Comparison of ENCODE assay signal across 20 cellular contexts in genomic region chr1:55046871-55047270, GRCh38. TPM values are rescaled to one million over a fixed set of nuclear protein-coding genes. Genes with fewer than 3 reads are reported as not detected.
DNase-seq lines count a peak whose midpoint lies in the region; ATAC-seq and TF ChIP-seq lines count a peak whose summit lies in the region.
"Had no signal": no experiment of that assay in that cellular context is flagged by ENCODE, and none has a peak within 500 bp of the region (broad histone marks: within the 10 kb centered on the region; RNA-seq: fewer than 3 reads in every experiment).

No MANE protein-coding gene starts in this region.

- no peak overlapping the region for H2BK120ac ChIP-seq in H9 (ENCODE audit: low read depth, low read length, poor library complexity, severe bottlenecking)

- no peak overlapping the region for H3K4me3 Mint-ChIP-seq in H9
- H3K4me3 Mint-ChIP-seq in chondrocyte (ENCODE audit: unreplicated experiment), result no peak overlapping the region
- H3K4me3 Mint-ChIP-seq: CD4-positive, CD25-positive, alpha-beta regulatory T cell; CD8-positive, alpha-beta memory T cell had no signal

- no peak overlapping the region for H2BK5ac ChIP-seq in H9 (ENCODE audit: insufficient read length, low read length)

- H3T11ph ChIP-seq in H9 (ENCODE audit: low read length), result no peak overlapping the region

- no peak overlapping the region for H2BK12ac ChIP-seq in H9 (ENCODE audit: insufficient read length, low read depth, low read length)

- peaks cover 16 to 49% (median 23%) of the 10 kb centered on the region in 3 experiments for H3K36me3 Mint-ChIP-seq in H9 (ENCODE audit: insufficient read depth in 1 of 3, low read depth in 3 of 3)
- no peaks in the 10 kb centered on the region for H3K36me3 Mint-ChIP-seq in chondrocyte (ENCODE audit: low read depth)
- H3K36me3 Mint-ChIP-seq: CD4-positive, CD25-positive, alpha-beta regulatory T cell had no signal

- H3K4ac ChIP-seq in H9 (ENCODE audit: low read depth, low read length), result no peak overlapping the region

- H3K4me2 ChIP-seq in H9 (ENCODE audit: insufficient read depth, insufficient read length, low read length), result no peak overlapping the region
- no peak overlapping the region for H3K4me2 ChIP-seq in osteoblast (ENCODE audit: insufficient read depth, low read length)

- H3K18ac ChIP-seq in H9 (ENCODE audit: insufficient read length, low read depth, low read length), result no peak overlapping the region

- H3K9ac ChIP-seq in H9 (ENCODE audit: extremely low read depth, insufficient read length, low read length), result no peak overlapping the region

- TF ChIP-seq CTCF in H9 (conservative IDR thresholded peaks at IDR 0.05), result no peak
- TF ChIP-seq CTCF in Peyer's patch (IDR thresholded peaks at IDR 0.05), result no peak
- no peak for TF ChIP-seq CTCF in chondrocyte (IDR thresholded peaks at IDR 0.05)
- no peak for TF ChIP-seq CTCF in osteoblast (IDR thresholded peaks at IDR 0.05; ENCODE audit: extremely low read depth, low read depth, low read length)

- H3K4me1 ChIP-seq in H9 (ENCODE audit: insufficient read depth, low read length) (peaks cover 4% of the 10 kb centered on the region; the same call in 1 of the 2 replicates), Peyer's patch (no peaks in the 10 kb centered on the region), osteoblast (ENCODE audit: insufficient read depth, low read length) (no peaks in the 10 kb centered on the region)
- H3K4me1 ChIP-seq: HAP-1 had no signal

- H3K27ac ChIP-seq in H9 (ENCODE audit: insufficient read length, low read depth, low read length) (no peak overlapping the region), Peyer's patch (no peak overlapping the region), osteoblast (ENCODE audit: low read depth, low read length) (no peak overlapping the region)

- no peaks in the 10 kb centered on the region for H3K9me3 Mint-ChIP-seq in H9
- H3K9me3 Mint-ChIP-seq in chondrocyte (ENCODE audit: low read depth), result no peaks in the 10 kb centered on the region
- H3K9me3 Mint-ChIP-seq: CD8-positive, alpha-beta memory T cell had no signal

- no peaks in the 10 kb centered on the region for H3K27me3 Mint-ChIP-seq in H9 (ENCODE audit: low read depth)
- H3K27me3 Mint-ChIP-seq in chondrocyte (ENCODE audit: low read depth), result peaks cover 7% of the 10 kb centered on the region

- H3K23me2 ChIP-seq in H9 (ENCODE audit: insufficient read length, low read depth, low read length, poor library complexity, severe bottlenecking), result no peaks in the 10 kb centered on the region

- WGBS in H9 (ENCODE audit: extremely low coverage, insufficient read length, low lambda C conversion rate), result no CpG with 5 or more reads among the region's 4 CpGs

- no peak overlapping the region for H2BK15ac ChIP-seq in H9 (ENCODE audit: low read depth, low read length)

- H2AK5ac ChIP-seq in H9 (ENCODE audit: insufficient read length, low read length), result no peak overlapping the region

- no peak overlapping the region for H3K4me3 ChIP-seq in Peyer's patch
- H3K4me3 ChIP-seq in osteoblast (ENCODE audit: insufficient read depth, low read length), result no peak overlapping the region
- H3K4me3 ChIP-seq: HAP-1 had no signal

- H3K23ac ChIP-seq in H9 (ENCODE audit: insufficient read length, low read depth, low read length), result no peak overlapping the region

- no peak for ATAC-seq in GM21528 (IDR thresholded peaks at IDR 0.05; ENCODE audit: low FRiP score, unreplicated experiment)
- ATAC-seq: HepG2 had no signal

- H3K14ac ChIP-seq in H9 (ENCODE audit: insufficient read depth, low read length), result no peak overlapping the region

- H4K20me1 ChIP-seq in H9 (ENCODE audit: control insufficient read depth, insufficient read depth, insufficient read length) (no peaks in the 10 kb centered on the region), osteoblast (ENCODE audit: insufficient read depth, low read length) (no peaks in the 10 kb centered on the region)

- DNase-seq in H9 (no peak), Peyer's patch (peak in 2 of 3 donors; percentile 29 to 30), chondrocyte (ENCODE audit: low spot score) (peak; percentile 43), osteoblast (ENCODE audit: insufficient read length, low spot score, missing footprints) (peak; percentile 62), NCI-H187 treated with DMSO at 0.1 percent for 48 hours (lab: John Stamatoyannopoulos, UW) (no peak)
- no peak for DNase-seq in activated naive CD4-positive, alpha-beta T cell (lab: John Stamatoyannopoulos, UW)
- DNase-seq: ACHN; BE2C; C1 segment of cervical spinal cord; CD4-positive, CD25-positive, alpha-beta regulatory T cell; CD8-positive, alpha-beta memory T cell; COR-L47; DMS 273 treated with DMSO at 0.1 percent for 48 hours; DMS53; DND-41; EL; GOT3 had no signal

- H4K5ac ChIP-seq in H9 (ENCODE audit: insufficient read length, low read depth, low read length), result no peak overlapping the region

- H3K36me3 ChIP-seq in Peyer's patch (peaks cover 0 to 12% (median 0%) of the 10 kb centered on the region in 3 donors), osteoblast (ENCODE audit: insufficient read depth, low read length) (no peaks in the 10 kb centered on the region)
- H3K36me3 ChIP-seq: BE2C, HAP-1 had no signal

- no peak overlapping the region for H3K56ac ChIP-seq in H9 (ENCODE audit: insufficient read length, low read depth, low read length)

- H3K79me1 ChIP-seq in H9 (ENCODE audit: insufficient read depth, low read depth, low read length, poor library complexity, severe bottlenecking), result no peaks in the 10 kb centered on the region

- no peak for TF ChIP-seq POLR2A in Peyer's patch (IDR thresholded peaks at IDR 0.05)

- no peak overlapping the region for H2BK20ac ChIP-seq in H9 (ENCODE audit: low read depth, low read length, poor library complexity, severe bottlenecking)

- H3K9me3 ChIP-seq in H9 (ENCODE audit: control insufficient read depth, low read depth, low read length) (no peaks in the 10 kb centered on the region), Peyer's patch (no peaks in the 10 kb centered on the region), osteoblast (ENCODE audit: low read depth, low read length) (no peaks in the 10 kb centered on the region)
- H3K9me3 ChIP-seq: BE2C, HAP-1 had no signal

- H3K4me1 Mint-ChIP-seq in H9 (peaks cover 12 to 13% of the 10 kb centered on the region in 2 experiments), chondrocyte (ENCODE audit: low read depth) (peaks cover 9% of the 10 kb centered on the region)
- H3K4me1 Mint-ChIP-seq: CD4-positive, CD25-positive, alpha-beta regulatory T cell; CD8-positive, alpha-beta memory T cell had no signal

- no peak overlapping the region for H4K8ac ChIP-seq in H9 (replicated peaks; ENCODE audit: insufficient read length, low read depth, low read length)

- peaks cover 13% of the 10 kb centered on the region; the same call in 1 of the 2 replicates for H3K79me2 ChIP-seq in H9 (ENCODE audit: insufficient read depth, low read length)
- H3K79me2 ChIP-seq in osteoblast (ENCODE audit: insufficient read depth, low read length), result no peaks in the 10 kb centered on the region

- H3K27me3 ChIP-seq in H9 (ENCODE audit: insufficient read depth, low read length) (no peaks in the 10 kb centered on the region), Peyer's patch (no peaks in the 10 kb centered on the region), osteoblast (ENCODE audit: insufficient read depth, low read length) (peaks cover 23% of the 10 kb centered on the region)
- H3K27me3 ChIP-seq: BE2C had no signal

- H2AFZ ChIP-seq in H9 (ENCODE audit: low read length), result no peak overlapping the region
- H2AFZ ChIP-seq in osteoblast (ENCODE audit: low read length), result no peak overlapping the region

- no peak overlapping the region for H4K91ac ChIP-seq in H9 (ENCODE audit: insufficient read length, low read depth, low read length)

- H3K27ac Mint-ChIP-seq in H9, result peak overlapping the region in 2 of 3 experiments; percentile 2 to 44; a peak in 3 of 7 replicates
- H3K27ac Mint-ChIP-seq in chondrocyte (ENCODE audit: unreplicated experiment), result no peak overlapping the region
- H3K27ac Mint-ChIP-seq: CD4-positive, CD25-positive, alpha-beta regulatory T cell had no signal

RNA-seq across cellular contexts. Expression of gene PCSK9, which starts 7.5 kb away (rescaled TPM):
- total RNA-seq in H9 (2021), result 72.2 and 75.1 TPM in 2 replicates
- total RNA-seq in Peyer's patch, result 10 to 100 TPM in 2 of 4 donors, 1 to 10 TPM in 2; 3.5 to 18.4 (median 8.5) TPM
- total RNA-seq in chondrocyte, result 0.41 to 0.60 TPM (median 0.53 TPM) in 3 replicates
- 3.5 and 6.5 TPM in 2 replicates for total RNA-seq in osteoblast
- total RNA-seq: CD4-positive, CD25-positive, alpha-beta regulatory T cell; CD8-positive, alpha-beta memory T cell had no signal

RNA-seq across cellular contexts. Expression of gene BSND, which starts 48.1 kb away (rescaled TPM):
- total RNA-seq in H9 (2021) (0.17 and 0.35 TPM in 2 replicates), Peyer's patch (not detected), chondrocyte (not detected in 3 replicates), osteoblast (not detected in 2 replicates)
- total RNA-seq: CD4-positive, CD25-positive, alpha-beta regulatory T cell; CD8-positive, alpha-beta memory T cell; HepG2 had no signal

Comparison
In these comparisons a context has a peak if more than half of its experiments do, and no peak if none do; other contexts are left out.
1. DNase-seq: peak in Peyer's patch (2 of 3), chondrocyte (single experiment) and osteoblast (single experiment); none in H9 (single experiment), NCI-H187 treated with DMSO at 0.1 percent for 48 hours (single experiment) and activated naive CD4-positive, alpha-beta T cell (0 of 4).